14 cellular contexts compared by ENCODE assay signal in genomic region chr11:44007746-44008501, GRCh38. TPM values are rescaled to one million over a fixed set of nuclear protein-coding genes. Genes with fewer than 3 reads are reported as not detected.
A peak's percentile ranks its signal among the peaks of the same experiment; 100 is the strongest.
DNase-seq lines count a peak whose midpoint lies in the region; ATAC-seq and TF ChIP-seq lines count a peak whose summit lies in the region.
"Had no signal": no experiment of that assay in that cellular context is flagged by ENCODE, and none has a peak within 500 bp of the region (broad histone marks: within the 10 kb centered on the region; RNA-seq: fewer than 3 reads in every experiment).

No MANE protein-coding gene starts in this region.

- BruUV-seq in PC-3 (replicated peaks; lab: Mats Ljungman, UMichigan) = no TSS peak

- no peaks in the 10 kb centered on the region for H4K20me1 ChIP-seq in PC-3 (ENCODE audit: low read length)

- intact Hi-C loops in PC-3 (cut with micrococcal nuclease) = no loop called here
- intact Hi-C loops in lower lobe of right lung (cut with DNase I) = no loop called here

- TF ChIP-seq CTCF in PC-3 (conservative IDR thresholded peaks at IDR 0.05; ENCODE audit: low read depth, low read length) (no peak), foreskin keratinocyte (conservative IDR thresholded peaks at IDR 0.05) (no peak), lower lobe of right lung (IDR thresholded peaks at IDR 0.05) (no peak)

- no peaks in the 10 kb centered on the region for H3K9me2 ChIP-seq in PC-3 (replicated peaks; ENCODE audit: low read length)

- no peak overlapping the region for H3K9ac ChIP-seq in PC-3 (ENCODE audit: low read length)

- POLR2A ChIA-PET in PC-3 (lab: Charles Lee; ENCODE audit: unreplicated experiment) = no interaction called here

- no peak overlapping the region for H3K4me3 ChIP-seq in PC-3 (ENCODE audit: low read length)
- H3K4me3 ChIP-seq in lower lobe of right lung = no peak overlapping the region
- H3K4me3 ChIP-seq: SK-N-MC had no signal

- no peaks in the 10 kb centered on the region for H3K79me2 ChIP-seq in PC-3 (ENCODE audit: low read length)

- no peak for ATAC-seq in PC-3
- ATAC-seq in foreskin keratinocyte = peak; percentile 56
- ATAC-seq in lower lobe of right lung = no peak
- ATAC-seq in HG03196 (IDR thresholded peaks at IDR 0.05; ENCODE audit: unreplicated experiment) = no peak
- ATAC-seq: activated CD8-positive, alpha-beta T cell treated with anti-CD3 and anti-CD28 coated beads, Interleukin-2, amount 10 ng/mL, durations not matched to agents 7 days and 5 days had no signal

- no peaks in the 10 kb centered on the region for H3F3A ChIP-seq in PC-3 (ENCODE audit: low read length, unreplicated experiment)

- H3K27me3 ChIP-seq in PC-3 (ENCODE audit: low read length) (no peaks in the 10 kb centered on the region), foreskin keratinocyte (peaks cover 30% of the 10 kb centered on the region), lower lobe of right lung (ENCODE audit: low read depth) (no peaks in the 10 kb centered on the region)

- CTCF ChIA-PET in PC-3 (lab: Charles Lee) = no interaction called here

- H3K36me3 ChIP-seq in PC-3 (ENCODE audit: low read depth, low read length) (no peaks in the 10 kb centered on the region), lower lobe of right lung (no peaks in the 10 kb centered on the region)

- no peak overlapping the region for H3K27ac ChIP-seq in PC-3 (ENCODE audit: low read length)
- no peak overlapping the region for H3K27ac ChIP-seq in foreskin keratinocyte
- no peak overlapping the region for H3K27ac ChIP-seq in lower lobe of right lung
- H3K27ac ChIP-seq: SK-N-MC had no signal

- H3K4me2 ChIP-seq in PC-3 (ENCODE audit: low read length) = no peak overlapping the region

- H3K9me3 ChIP-seq in PC-3 (ENCODE audit: low read length) (no peaks in the 10 kb centered on the region), lower lobe of right lung (no peaks in the 10 kb centered on the region)

- DNase-seq in AG08395 (ENCODE audit: low spot score) = peak; percentile 60
- DNase-seq in PC-3 = peak; percentile 41
- DNase-seq in foreskin keratinocyte = peak in 1 of 2 donors; percentile 25
- DNase-seq in renal cortical epithelial cell (ENCODE audit: low read depth) = peak; percentile 13
- DNase-seq in activated naive CD4-positive, alpha-beta T cell (lab: John Stamatoyannopoulos, UW) = no peak
- no peak for DNase-seq in lower lobe of right lung
- DNase-seq in activated CD4-positive, CD25-positive, alpha-beta regulatory T cell treated with anti-CD3 and anti-CD28 coated beads, Interleukin-2, amount 50 U/mL, for 72 hours = no peak
- DNase-seq: activated CD8-positive, alpha-beta T cell treated with anti-CD3 and anti-CD28 coated beads, Interleukin-2, amount 10 ng/mL, durations not matched to agents 7 days and 5 days; activated gamma-delta T cell; NCI-H146 had no signal

- 0 out of 2 replicates have a peak, but pooled peaks cover 4% of the 10 kb centered on the region for H3K4me1 ChIP-seq in PC-3 (ENCODE audit: insufficient read depth, low read length)
- no peaks in the 10 kb centered on the region for H3K4me1 ChIP-seq in foreskin keratinocyte
- H3K4me1 ChIP-seq in lower lobe of right lung = no peaks in the 10 kb centered on the region

- H2AFZ ChIP-seq in PC-3 (ENCODE audit: low read length) = no peak overlapping the region

RNA-seq across cellular contexts. Expression of gene ACCSL, which starts 39.9 kb away (rescaled TPM):
- total RNA-seq in PC-3 (2014; rRNA removed) = not detected in 2 replicates
- total RNA-seq in foreskin keratinocyte = not detected in 2 replicates
- polyA plus RNA-seq in foreskin keratinocyte = not detected in 2 replicates
- total RNA-seq in renal cortical epithelial cell = not detected in 2 replicates
- total RNA-seq in lower lobe of right lung = not detected
- total RNA-seq: activated CD8-positive, alpha-beta T cell treated with anti-CD3 and anti-CD28 coated beads, Interleukin-2, amount 10 ng/mL, durations not matched to agents 7 days and 5 days; omental fat pad had no signal
- polyA plus RNA-seq: AG04450 had no signal

RNA-seq across cellular contexts. Expression of gene ACCS, which starts 58.1 kb away (rescaled TPM):
- total RNA-seq in PC-3 (2014; rRNA removed) = 3.8 and 7.5 TPM in 2 replicates
- total RNA-seq in foreskin keratinocyte = 1.8 and 3.6 TPM in 2 replicates
- polyA plus RNA-seq in foreskin keratinocyte = 1.5 and 2.4 TPM in 2 replicates
- total RNA-seq in renal cortical epithelial cell = 12.0 and 16.7 TPM in 2 replicates
- 31.4 TPM for total RNA-seq in lower lobe of right lung

Comparison
In these comparisons a context has a peak if more than half of its experiments do, and no peak if none do; other contexts are left out.
1. DNase-seq: peak in AG08395 (single experiment), PC-3 (single experiment) and renal cortical epithelial cell (single experiment); none in activated naive CD4-positive, alpha-beta T cell (0 of 4), lower lobe of right lung (single experiment) and activated CD4-positive, CD25-positive, alpha-beta regulatory T cell treated with anti-CD3 and anti-CD28 coated beads, Interleukin-2, amount 50 U/mL, for 72 hours (single experiment).